Comparison of ENCODE assay signal across 8 cellular contexts in genomic region chr3:134485075-134485536, GRCh38. TPM values are rescaled to one million over a fixed set of nuclear protein-coding genes. Genes with fewer than 3 reads are reported as not detected.
A peak's percentile ranks its signal among the peaks of the same experiment; 100 is the strongest.
DNase-seq lines count a peak whose midpoint lies in the region; ATAC-seq and TF ChIP-seq lines count a peak whose summit lies in the region.

No MANE protein-coding gene starts in this region.

- H3K27me3 ChIP-seq in NT2/D1 (ENCODE audit: insufficient read depth, insufficient read length) = no peaks in the 10 kb centered on the region
- H3K27me3 ChIP-seq in colonic mucosa = no peaks in the 10 kb centered on the region
- H3K27me3 ChIP-seq in uterus = no peaks in the 10 kb centered on the region

- TF ChIP-seq CTCF in colonic mucosa (IDR thresholded peaks at IDR 0.05) = no peak
- no peak for TF ChIP-seq CTCF in uterus (IDR thresholded peaks at IDR 0.05)

- H3K4me1 ChIP-seq in NT2/D1 (ENCODE audit: insufficient read depth, insufficient read length) (peaks cover 3% of the 10 kb centered on the region), colonic mucosa (peaks cover 6% of the 10 kb centered on the region), uterus (peaks cover 0 to 8% of the 10 kb centered on the region in 2 donors)

- H3K9me3 ChIP-seq in NT2/D1 (ENCODE audit: insufficient read depth, low read length) = no peaks in the 10 kb centered on the region
- no peaks in the 10 kb centered on the region for H3K9me3 ChIP-seq in colonic mucosa
- no peaks in the 10 kb centered on the region for H3K9me3 ChIP-seq in uterus

- intact Hi-C loops in colonic mucosa (cut with DNase I) = no loop called here
- intact Hi-C loops in uterus (cut with DNase I; ENCODE audit: low total_unique reads) = no loop called here

- peak overlapping the region; percentile 88 for H3K27ac ChIP-seq in colonic mucosa
- H3K27ac ChIP-seq in uterus = peak overlapping the region; percentile 95 to 97

- TF ChIP-seq POLR2A in uterus (IDR thresholded peaks at IDR 0.05) = no peak

- H3K4me3 ChIP-seq in NT2/D1 (ENCODE audit: insufficient read length, low read depth) (peak overlapping the region; percentile 93), colonic mucosa (peak overlapping the region; percentile 68), uterus (peak overlapping the region; percentile 72 to 95)

- ATAC-seq in HG02763 (IDR thresholded peaks at IDR 0.05; ENCODE audit: unreplicated experiment) = peak; percentile 11

- peak; percentile 2 for DNase-seq in stimulated activated CD4-positive, alpha-beta T cell treated with anti-CD3 and anti-CD28 coated beads, Interleukin-2, amount 100 ng/mL, for 4 hours (ENCODE audit: low read depth)
- DNase-seq in stimulated activated CD4-positive, alpha-beta T cell treated with anti-CD3 and anti-CD28 coated beads, Interleukin-4, amount 100 ng/mL, for 4 hours = no peak
- no peak for DNase-seq in NT2/D1 (ENCODE audit: low read depth, low spot score)
- DNase-seq in colonic mucosa = peak; percentile 48
- peak; percentile 41 to 57 for DNase-seq in lung microvascular endothelial cell (ENCODE audit: low read depth in 2 of 2)
- no peak for DNase-seq in uterus
- DNase-seq in EL = no peak

- H3K36me3 ChIP-seq in NT2/D1 (ENCODE audit: insufficient read depth, insufficient read length, low read length) (peaks cover 38% of the 10 kb centered on the region), colonic mucosa (no peaks in the 10 kb centered on the region), uterus (no peaks in the 10 kb centered on the region)

- H3K9ac ChIP-seq in NT2/D1 (ENCODE audit: insufficient read length, low read depth) (peak overlapping the region; percentile 88), colonic mucosa (ENCODE audit: low read depth in 2 of 2, low read length in 2 of 2) (peak overlapping the region; percentile 73 to 93)

RNA-seq across cellular contexts. Expression of gene ANAPC13, which starts 0.7 kb away (rescaled TPM):
- total RNA-seq in colonic mucosa = 10 to 100 TPM; 31.6 to 33.5 TPM
- 39.9 and 53.0 TPM in 2 replicates for total RNA-seq in lung microvascular endothelial cell
- total RNA-seq in uterus = 10 to 100 TPM; 17.6 to 64.8 (median 51.7) TPM

RNA-seq across cellular contexts. Expression of gene CEP63, which starts 0.8 kb away (rescaled TPM):
- total RNA-seq in colonic mucosa (10 to 100 TPM; 16.9 to 19.6 TPM), lung microvascular endothelial cell (13.1 and 15.7 TPM in 2 replicates), uterus (10 to 100 TPM in 3 of 4 donors, 1 to 10 TPM in 1; 5.9 to 25.5 (median 16.5) TPM)

Comparison
In these comparisons a context has a peak if more than half of its experiments do, and no peak if none do; other contexts are left out.
1. DNase-seq: peak in stimulated activated CD4-positive, alpha-beta T cell treated with anti-CD3 and anti-CD28 coated beads, Interleukin-2, amount 100 ng/mL, for 4 hours (single experiment), colonic mucosa (single experiment) and lung microvascular endothelial cell (2 of 2); none in stimulated activated CD4-positive, alpha-beta T cell treated with anti-CD3 and anti-CD28 coated beads, Interleukin-4, amount 100 ng/mL, for 4 hours (0 of 2), NT2/D1 (single experiment), uterus (0 of 2) and EL (single experiment).
2. Peak in every context shown above with its lines, with median percentiles within 50 percentile points of each other: H3K4me3 ChIP-seq.